In the genomic region with DNA sequence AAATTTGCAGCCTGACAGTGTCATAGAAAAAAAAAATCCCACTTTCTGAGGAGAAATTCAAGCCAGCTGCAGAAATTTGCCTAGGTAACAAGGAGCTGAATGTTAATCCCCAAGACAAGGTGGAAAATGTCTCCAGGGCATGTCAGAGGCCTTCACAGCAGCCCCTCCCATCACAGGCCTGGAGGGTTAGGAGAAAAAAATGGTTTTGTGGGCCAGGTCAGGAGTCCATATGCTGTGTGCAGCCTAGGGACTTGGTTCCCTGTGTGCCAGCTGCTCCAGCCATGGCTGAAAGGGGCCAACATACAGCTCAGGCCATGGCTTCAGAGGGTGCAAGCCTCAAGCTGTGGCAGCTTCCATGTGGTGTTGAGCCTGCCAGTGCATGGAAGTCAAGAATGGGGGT, we compare ENCODE assay signal across 29 cellular contexts. TPM values are rescaled to one million over a fixed set of nuclear protein-coding genes. Genes with fewer than 3 reads are reported as not detected.
"Had no signal": no experiment of that assay in that cellular context is flagged by ENCODE, and none has a peak within 500 bp of the region (broad histone marks: within the 10 kb centered on the region; RNA-seq: fewer than 3 reads in every experiment).

No MANE protein-coding gene starts in this region.

- H3K27ac Mint-ChIP-seq: dendritic cell treated with granulocyte-macrophage colony-stimulating factor and Interleukin-4, amounts not matched to agents 40 ng/mL and 50 ng/mL, for 4 days; effector memory CD8-positive, alpha-beta T cell; endodermal cell; mesothelial cell of epicardium had no signal

- H3K4me1 ChIP-seq: colonic mucosa, foreskin keratinocyte, gastroesophageal sphincter, lower lobe of right lung had no signal

- H3K4me3 Mint-ChIP-seq: dendritic cell treated with granulocyte-macrophage colony-stimulating factor and Interleukin-4, amounts not matched to agents 40 ng/mL and 50 ng/mL, for 4 days; effector memory CD8-positive, alpha-beta T cell; endodermal cell; mesothelial cell of epicardium; naive B cell; naive thymus-derived CD8-positive, alpha-beta T cell had no signal

- H3K4me1 Mint-ChIP-seq: endodermal cell had no signal

- H3K36me3 ChIP-seq: colonic mucosa, gastroesophageal sphincter, heart right ventricle, left lung, lower lobe of right lung had no signal

- H3K9me3 ChIP-seq: colonic mucosa, gastroesophageal sphincter, lower lobe of right lung had no signal

- DNase-seq: colonic mucosa; cortex of kidney; effector CD8-positive, alpha-beta T cell; effector memory CD8-positive, alpha-beta T cell; endodermal cell; erythroblast; foreskin keratinocyte; heart right ventricle; hippocampal formation; left cardiac atrium; left lung; left ventricle myocardium superior; lower lobe of right lung; mucosa of descending colon; naive B cell; naive thymus-derived CD8-positive, alpha-beta T cell had no signal

- H3K4me3 ChIP-seq: colonic mucosa, gastroesophageal sphincter, heart right ventricle, left lung, lower lobe of right lung, mucosa of descending colon had no signal

- H3K27me3 Mint-ChIP-seq: dendritic cell treated with granulocyte-macrophage colony-stimulating factor and Interleukin-4, amounts not matched to agents 40 ng/mL and 50 ng/mL, for 4 days; effector memory CD8-positive, alpha-beta T cell; naive B cell; naive thymus-derived CD8-positive, alpha-beta T cell had no signal

- H3K27me3 ChIP-seq: colonic mucosa, gastroesophageal sphincter, left lung had no signal

- FAIRE-seq: endometrium, frontal cortex, islet of Langerhans, keratinocyte had no signal

- H3K27ac ChIP-seq: colonic mucosa, epithelial cell of prostate, foreskin keratinocyte, gastroesophageal sphincter, heart right ventricle, left lung, lower lobe of right lung had no signal

- ATAC-seq: effector memory CD8-positive, alpha-beta T cell; esophagus mucosa; foreskin keratinocyte; gastroesophageal sphincter; heart right ventricle; left cardiac atrium; left lung; left ventricle myocardium superior; lower lobe of right lung; mucosa of descending colon; naive thymus-derived CD8-positive, alpha-beta T cell had no signal

RNA-seq across cellular contexts. Expression of a gene that starts 11.2 kb away (rescaled TPM):
- total RNA-seq: dermis microvascular lymphatic vessel endothelial cell, kidney epithelial cell, lung microvascular endothelial cell, myocyte had no signal
